Comparison of ENCODE assay signal across 8 cellular contexts in genomic region chr12:7190268-7191055, GRCh38. TPM values are rescaled to one million over a fixed set of nuclear protein-coding genes. Genes with fewer than 3 reads are reported as not detected.
DNase-seq lines count a peak whose midpoint lies in the region; ATAC-seq, FAIRE-seq and TF ChIP-seq lines count a peak whose summit lies in the region.

No MANE protein-coding gene starts in this region.

- no peak for TF ChIP-seq POLR2A in spleen (IDR thresholded peaks at IDR 0.05)

- no peaks in the 10 kb centered on the region for H3K9me3 ChIP-seq in OCI-LY3 (ENCODE audit: insufficient read depth, low read length)
- H3K9me3 ChIP-seq in keratinocyte (ENCODE audit: control insufficient read depth, low read depth, low read length), result no peaks in the 10 kb centered on the region
- H3K9me3 ChIP-seq in spleen, result no peaks in the 10 kb centered on the region

- peak overlapping the region; percentile 18 for H3K27ac Mint-ChIP-seq in MCF 10A (ENCODE audit: low read depth, unreplicated experiment)

- no peaks in the 10 kb centered on the region; the same call in 1 of the 2 replicates for H3K36me3 ChIP-seq in ACC112 (ENCODE audit: insufficient read depth, low read length)
- peaks cover 33% of the 10 kb centered on the region for H3K36me3 ChIP-seq in OCI-LY3 (replicated peaks; ENCODE audit: low read depth, low read length)
- peaks cover 0 to 10% of the 10 kb centered on the region in 2 experiments for H3K36me3 ChIP-seq in keratinocyte (ENCODE audit: control insufficient read depth in 2 of 2, extremely low read depth in 1 of 2, insufficient read depth in 2 of 2, low read length in 2 of 2)
- H3K36me3 ChIP-seq in spleen, result peaks cover 0 to 34% (median 5%) of the 10 kb centered on the region in 6 donors

- H3K9ac ChIP-seq in OCI-LY3 (ENCODE audit: low read length), result peak overlapping the region; percentile 80
- peak overlapping the region; percentile 79 for H3K9ac ChIP-seq in keratinocyte (ENCODE audit: control insufficient read depth, extremely low read depth, insufficient read depth, low read length)

- WGBS in spleen, 5 donors, result 33 to 52% (median 42%) methylated on average over 8 to 17 of the region's 17 CpGs

- H3K4me2 ChIP-seq in OCI-LY3 (ENCODE audit: low read length), result peak overlapping the region; percentile 78
- peak overlapping the region; percentile 85 for H3K4me2 ChIP-seq in keratinocyte (ENCODE audit: control insufficient read depth, extremely low read depth, insufficient read depth, low read depth, low read length)

- H3K79me2 ChIP-seq in ACC112 (ENCODE audit: control insufficient read depth, insufficient read depth, low read length, unreplicated experiment) (no peaks in the 10 kb centered on the region), OCI-LY3 (ENCODE audit: low read length) (peaks cover 23% of the 10 kb centered on the region), keratinocyte (ENCODE audit: control insufficient read depth, insufficient read depth, low read length) (peaks cover 7% of the 10 kb centered on the region)

- no TSS peak for BruUV-seq in MCF 10A (replicated peaks; lab: Mats Ljungman, UMichigan)

- dilution Hi-C loops in keratinocyte (cut with MboI; ENCODE audit: extremely low pct_ligation_motif_present, low sequenced_read_pairs), result no loop called here

- H3K4me1 Mint-ChIP-seq in MCF 10A (ENCODE audit: insufficient read depth, unreplicated experiment), result peaks cover 35% of the 10 kb centered on the region

- no peak overlapping the region for H3K27ac ChIP-seq in ACC112 (ENCODE audit: low read depth, low read length)
- H3K27ac ChIP-seq in OCI-LY3 (ENCODE audit: low read length), result no peak overlapping the region
- peak overlapping the region; percentile 33 for H3K27ac ChIP-seq in keratinocyte (ENCODE audit: control insufficient read depth, insufficient read depth, low read length)
- peak overlapping the region; percentile 80 to 95 (median 91) for H3K27ac ChIP-seq in spleen

- peaks cover 48% of the 10 kb centered on the region for H3K36me3 Mint-ChIP-seq in MCF 10A (ENCODE audit: insufficient read depth, unreplicated experiment)

- peak overlapping the region; percentile 93 for H3K4me3 Mint-ChIP-seq in MCF 10A (ENCODE audit: unreplicated experiment)

- ATAC-seq in GM21390 (IDR thresholded peaks at IDR 0.05; ENCODE audit: unreplicated experiment) (peak; percentile 3), GM18873 (IDR thresholded peaks at IDR 0.05; ENCODE audit: low FRiP score, unreplicated experiment) (no peak)

- H3K9me1 ChIP-seq in keratinocyte (ENCODE audit: control insufficient read depth, extremely low read depth, insufficient read depth, low read length), result no peaks in the 10 kb centered on the region

- H3K27me3 ChIP-seq in ACC112 (ENCODE audit: insufficient read depth, low read length) (no peaks in the 10 kb centered on the region), OCI-LY3 (ENCODE audit: low read depth, low read length) (no peaks in the 10 kb centered on the region), keratinocyte (ENCODE audit: control insufficient read depth, extremely low read depth, insufficient read depth, low read length) (no peaks in the 10 kb centered on the region), spleen (replicated peaks in 1 of 7) (no peaks in the 10 kb centered on the region)

- POLR2A ChIA-PET in MCF 10A (lab: Yijun Ruan, JAX), result interaction anchor here (0.5 to 1.5 kb wide), 4 partner anchors 11 to 623 kb away, joined by 3 to 4 read pairs (median 4); no protein-coding TSS in a partner anchor

- H4K20me1 ChIP-seq in OCI-LY3 (ENCODE audit: insufficient read depth, low read length) (0 out of 2 replicates have a peak, but pooled peaks cover 5% of the 10 kb centered on the region), keratinocyte (ENCODE audit: control insufficient read depth, extremely low read depth, insufficient read depth, low read length) (no peaks in the 10 kb centered on the region)

- CTCF ChIA-PET in MCF 10A (lab: Yijun Ruan, JAX), result interaction anchor here (0.9 to 5.7 kb wide), 3 partner anchors 9 to 60 kb away, joined by 3 to 102 read pairs (median 3); no protein-coding TSS in a partner anchor

- H3K27me3 Mint-ChIP-seq in MCF 10A (ENCODE audit: insufficient read depth, unreplicated experiment), result no peaks in the 10 kb centered on the region

- intact Hi-C loops in MCF 10A (cut with micrococcal nuclease) (no loop called here), spleen (cut with DNase I; ENCODE audit: low total_unique reads) (no loop called here)

- DNase-seq in MCF 10A (ENCODE audit: unreplicated experiment) (peak; percentile 24), keratinocyte (ENCODE audit: low read depth, low spot score) (no peak), spleen (peak; percentile 86), kidney glomerular epithelial cell (lab: John Stamatoyannopoulos, UW) (no peak)

- TF ChIP-seq CTCF in OCI-LY3 (IDR thresholded peaks at IDR 0.05; ENCODE audit: low read depth, low read length) (no peak), MCF 10A (IDR thresholded peaks at IDR 0.05; ENCODE audit: unreplicated experiment) (no peak), keratinocyte (optimal IDR thresholded peaks at IDR 0.05 in 1 of 3, IDR thresholded peaks at IDR 0.05 in 1 of 3, conservative IDR thresholded peaks at IDR 0.05 in 1 of 3; ENCODE audit: extremely low read depth in 1 of 3, insufficient read depth in 2 of 3, low read length in 3 of 3) (no peak), spleen (IDR thresholded peaks at IDR 0.05 in 8 of 11, conservative IDR thresholded peaks at IDR 0.05 in 3 of 11) (no peak)

- H2AFZ ChIP-seq in ACC112 (ENCODE audit: low read length, unreplicated experiment) (peak overlapping the region; percentile 72), OCI-LY3 (ENCODE audit: low read depth, low read length) (no peak overlapping the region), keratinocyte (ENCODE audit: control insufficient read depth, low read length) (peak overlapping the region; percentile 11)

- no peaks in the 10 kb centered on the region for H3K9me3 Mint-ChIP-seq in MCF 10A (ENCODE audit: unreplicated experiment)

- H3K4me3 ChIP-seq in ACC112 (ENCODE audit: low read depth, low read length) (peak overlapping the region; percentile 90), OCI-LY3 (ENCODE audit: low read length) (peak overlapping the region; percentile 88), keratinocyte (ENCODE audit: control insufficient read depth in 2 of 3, extremely low read depth in 1 of 3, insufficient read depth in 2 of 3, low read depth in 1 of 3, low read length in 3 of 3) (peak overlapping the region; percentile 46 to 91 (median 78)), spleen (peak overlapping the region; percentile 60 to 92 (median 80))

- no peak for FAIRE-seq in keratinocyte (lab: Jason Lieb, UNC)

- peaks cover 18% of the 10 kb centered on the region for H3K4me1 ChIP-seq in ACC112 (ENCODE audit: control insufficient read depth, insufficient read depth, low read length, unreplicated experiment)
- peaks cover 12% of the 10 kb centered on the region; the same call in 1 of the 2 replicates for H3K4me1 ChIP-seq in OCI-LY3 (ENCODE audit: low read length)
- peaks cover 19% of the 10 kb centered on the region for H3K4me1 ChIP-seq in keratinocyte (ENCODE audit: control insufficient read depth, extremely low read depth, insufficient read depth, low read length)
- H3K4me1 ChIP-seq in spleen, result peaks cover 16 to 46% (median 29%) of the 10 kb centered on the region in 6 donors

RNA-seq across cellular contexts. Expression of gene PEX5, which starts 1.0 kb away (rescaled TPM):
- 42.2 and 49.4 TPM in 2 replicates for total RNA-seq in MCF 10A (2022)
- polyA plus RNA-seq in keratinocyte, result 10.8 to 17.2 TPM (median 14.4 TPM) in 3 replicates
- 11.2 TPM for polyA plus RNA-seq in keratinocyte (2011; ENCODE audit: low read depth)
- polyA plus RNA-seq in keratinocyte (2011; cell fraction: cytosol; rRNA removed), result 12.1 and 12.8 TPM in 2 replicates
- polyA plus RNA-seq in keratinocyte (2011; cell fraction: nucleus; rRNA removed), result 25.3 and 26.8 TPM in 2 replicates
- polyA plus RNA-seq in keratinocyte (2012; ENCODE audit: low replicate concordance), result 19.5 and 20.0 TPM in 2 replicates
- polyA minus RNA-seq in keratinocyte, result 13.0 to 17.2 TPM (median 16.5 TPM) in 3 replicates
- 19.0 TPM for polyA minus RNA-seq in keratinocyte (2011; cell fraction: cytosol; rRNA and poly(A)+ RNA removed)
- 12.0 and 15.8 TPM in 2 replicates for polyA minus RNA-seq in keratinocyte (2011; cell fraction: nucleus; rRNA and poly(A)+ RNA removed)
- 10 to 100 TPM; 16.9 to 35.8 (median 25.5) TPM for total RNA-seq in spleen
- 10 to 100 TPM; 13.4 to 19.3 (median 14.4) TPM for polyA plus RNA-seq in spleen

Comparison
In these comparisons a context has a peak if more than half of its experiments do, and no peak if none do; other contexts are left out.
1. H3K27ac ChIP-seq: peak in keratinocyte (single experiment) and spleen (8 of 8); none in ACC112 (single experiment) and OCI-LY3 (single experiment).
2. DNase-seq: peak in MCF 10A (single experiment) and spleen (single experiment); none in keratinocyte (single experiment) and kidney glomerular epithelial cell (single experiment).
3. Peak in every context shown above with its lines, with median percentiles within 50 percentile points of each other: H3K4me3 ChIP-seq.